8 cellular contexts compared by ENCODE assay signal in the genomic region with DNA sequence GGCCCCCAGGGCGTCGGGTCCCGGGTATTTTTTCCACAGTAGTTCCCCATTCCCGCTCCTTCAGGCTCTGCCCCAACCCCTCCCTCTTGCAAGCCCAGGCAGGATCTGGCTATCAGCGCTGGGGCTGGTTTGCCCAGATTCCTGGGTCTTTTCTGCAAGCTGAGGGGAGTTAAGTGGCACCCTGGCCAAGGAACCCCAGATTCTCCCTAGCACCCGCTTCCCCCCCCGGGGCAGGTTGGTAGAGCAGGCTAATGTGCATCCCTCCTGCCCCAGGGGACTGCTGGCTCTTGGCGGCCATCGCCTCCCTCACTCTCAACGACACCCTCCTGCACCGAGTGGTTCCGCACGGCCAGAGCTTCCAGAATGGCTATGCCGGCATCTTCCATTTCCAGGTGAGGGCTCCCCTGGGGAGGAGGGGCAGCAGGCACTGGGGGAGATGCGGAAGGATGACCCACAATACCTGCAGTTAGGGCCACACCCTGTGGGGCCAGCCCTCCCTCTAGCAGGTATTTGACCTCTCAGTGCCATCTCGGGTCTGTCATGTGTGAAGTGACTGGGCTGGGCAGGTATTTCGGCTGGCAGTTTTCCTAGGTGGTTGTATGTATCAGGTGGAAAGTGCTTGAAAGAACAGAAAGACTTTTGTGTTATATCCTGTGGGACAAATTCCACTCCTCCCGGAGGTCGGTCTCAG. TPM values are rescaled to one million over a fixed set of nuclear protein-coding genes. Genes with fewer than 3 reads are reported as not detected.
DNase-seq lines count a peak whose midpoint lies in the region; ATAC-seq and TF ChIP-seq lines count a peak whose summit lies in the region.

No MANE protein-coding gene starts in this region.

- H3K18ac ChIP-seq in IMR-90 (ENCODE audit: low read depth, low read length): no peak overlapping the region

- DNase-seq in AG10803 (ENCODE audit: low read depth) (no peak), IMR-90 (no peak), chondrocyte (ENCODE audit: low spot score) (no peak), EL (no peak)
- DNase-seq in central memory CD4-positive, alpha-beta T cell: no peak

- no peak overlapping the region for H4K5ac ChIP-seq in IMR-90 (ENCODE audit: low read depth, low read length)

- no peak overlapping the region for H2BK20ac ChIP-seq in IMR-90 (ENCODE audit: low read depth, low read length)

- TF ChIP-seq RAD21 in IMR-90 (IDR thresholded peaks at IDR 0.05; ENCODE audit: low read length): no peak

- no peak overlapping the region for H3K27ac ChIP-seq in IMR-90 (ENCODE audit: insufficient read depth, low read length)

- H3K9me3 Mint-ChIP-seq in chondrocyte (ENCODE audit: low read depth): no peaks in the 10 kb centered on the region

- H3K56ac ChIP-seq in IMR-90 (ENCODE audit: extremely low read depth, insufficient read depth, low read length): no peak overlapping the region

- CTCF ChIA-PET in IMR-90 (lab: Yijun Ruan, JAX): no interaction called here

- no peak overlapping the region for H2AFZ ChIP-seq in IMR-90 (replicated peaks; ENCODE audit: low read length, poor library complexity)

- in situ Hi-C loops in IMR-90 (cut with MboI; ENCODE audit: low sequenced_read_pairs): no loop called here

- POLR2A ChIA-PET in IMR-90 (lab: Charles Lee; ENCODE audit: unreplicated experiment): no interaction called here

- H3K4me1 ChIP-seq in IMR-90 (ENCODE audit: control insufficient read depth, insufficient read depth, low read length) (peaks cover 11% of the 10 kb centered on the region), mucosa of stomach (ENCODE audit: control insufficient read depth, insufficient read depth, low read length) (peaks cover 39% of the 10 kb centered on the region)

- H3K4me2 ChIP-seq in IMR-90 (ENCODE audit: low read depth, low read length): peak overlapping the region; percentile 84; the same call in 1 of the 2 replicates

- WGBS in IMR-90 (ENCODE audit: extremely low coverage in 2 of 2, insufficient read length in 1 of 2), 2 experiments: 83% methylated on average over 8 of the region's 19 CpGs; no CpG with 5 or more reads in 1 of the 2 experiments

- peaks cover 9% of the 10 kb centered on the region for H4K20me1 ChIP-seq in IMR-90 (ENCODE audit: insufficient read depth, low read length)

- no peak overlapping the region for H4K8ac ChIP-seq in IMR-90 (ENCODE audit: low read depth in 2 of 2, low read length in 2 of 2)

- no peak overlapping the region for H2BK120ac ChIP-seq in IMR-90 (ENCODE audit: low read depth, low read length)

- peak overlapping the region; percentile 21; the same call in 1 of the 2 replicates for H2AK5ac ChIP-seq in IMR-90 (ENCODE audit: low read depth, low read length)

- H3K14ac ChIP-seq in IMR-90 (replicated peaks; ENCODE audit: low read depth, low read length): no peak overlapping the region

- no peak overlapping the region for H2BK15ac ChIP-seq in IMR-90 (ENCODE audit: low read depth, low read length)

- dilution Hi-C loops in IMR-90 (cut with HindIII; ENCODE audit: low sequenced_read_pairs, unreplicated experiment): no loop called here

- H2AK9ac ChIP-seq in IMR-90 (replicated peaks; ENCODE audit: low read depth, low read length, poor library complexity): peak overlapping the region; percentile 58

- H3K9me1 ChIP-seq in IMR-90 (ENCODE audit: insufficient read depth, low read length): peaks cover 4% of the 10 kb centered on the region; the same call in 1 of the 2 replicates

- H3K27ac Mint-ChIP-seq in chondrocyte (ENCODE audit: unreplicated experiment): no peak overlapping the region

- H2BK5ac ChIP-seq in IMR-90 (ENCODE audit: low read depth, low read length, poor library complexity, severe bottlenecking): no peak overlapping the region

- peaks cover 17% of the 10 kb centered on the region for H3K4me1 Mint-ChIP-seq in chondrocyte (ENCODE audit: low read depth)

- peaks cover 13% of the 10 kb centered on the region for H3K36me3 Mint-ChIP-seq in chondrocyte (ENCODE audit: low read depth)

- H3K9ac ChIP-seq in IMR-90 (ENCODE audit: low read depth, low read length) (no peak overlapping the region), mucosa of stomach (ENCODE audit: low read length) (peak overlapping the region; percentile 96)

- no peak overlapping the region for H3K4ac ChIP-seq in IMR-90 (ENCODE audit: low read depth, low read length)

- intact Hi-C loops in IMR-90 (cut with micrococcal nuclease): loop anchor here (5.0 kb wide), 1 partner anchor 61 kb away; the partner anchor contains the start of genes FAU and MRPL49

- no peaks in the 10 kb centered on the region for H3K27me3 ChIP-seq in IMR-90 (ENCODE audit: control insufficient read depth, insufficient read depth, low read length)
- H3K27me3 ChIP-seq in mucosa of stomach (ENCODE audit: control insufficient read depth, insufficient read depth, low read length): no peaks in the 10 kb centered on the region

- H3K23ac ChIP-seq in IMR-90 (ENCODE audit: low read depth, low read length): no peak overlapping the region

- TF ChIP-seq POLR2A in IMR-90 (IDR thresholded peaks at IDR 0.05; ENCODE audit: low read depth, low read length): no peak

- H3K79me1 ChIP-seq in IMR-90 (ENCODE audit: low read depth in 1 of 2, low read length in 2 of 2): peaks cover 45 to 68% of the 10 kb centered on the region in 2 experiments

- BruUV-seq in IMR-90 (replicated peaks; lab: Mats Ljungman, UMichigan): no TSS peak

- peak overlapping the region; percentile 22 for H3K4me3 Mint-ChIP-seq in chondrocyte (ENCODE audit: unreplicated experiment)

- ATAC-seq in IMR-90 (ENCODE audit: low read depth) (no peak), HG02884 (IDR thresholded peaks at IDR 0.05; ENCODE audit: unreplicated experiment) (no peak), HG03521 (IDR thresholded peaks at IDR 0.05; ENCODE audit: unreplicated experiment) (no peak)

- no peak overlapping the region for H4K91ac ChIP-seq in IMR-90 (ENCODE audit: insufficient read depth, low read depth, low read length)

- H3K27me3 Mint-ChIP-seq in chondrocyte (ENCODE audit: low read depth): no peaks in the 10 kb centered on the region

- H3K4me3 ChIP-seq in AG10803 (ENCODE audit: low read length) (peak overlapping the region; percentile 91), IMR-90 (ENCODE audit: insufficient read depth, low read depth, low read length) (no peak overlapping the region), mucosa of stomach (ENCODE audit: low read length) (peak overlapping the region; percentile 99)

- H3K36me3 ChIP-seq in IMR-90 (ENCODE audit: control insufficient read depth, insufficient read depth, low read length): peaks cover 34% of the 10 kb centered on the region
- peaks cover 11% of the 10 kb centered on the region for H3K36me3 ChIP-seq in mucosa of stomach (ENCODE audit: control insufficient read depth, insufficient read depth, low read length)

- no peak for TF ChIP-seq CTCF in AG10803 (conservative IDR thresholded peaks at IDR 0.05; ENCODE audit: low read length)
- no peak for TF ChIP-seq CTCF in IMR-90 (conservative IDR thresholded peaks at IDR 0.05; ENCODE audit: low read depth, low read length)
- TF ChIP-seq CTCF in chondrocyte (IDR thresholded peaks at IDR 0.05): no peak

- H3K9me3 ChIP-seq in IMR-90 (ENCODE audit: control insufficient read depth, insufficient read depth, low read length): no peaks in the 10 kb centered on the region
- H3K9me3 ChIP-seq in mucosa of stomach (ENCODE audit: control insufficient read depth, low read length): no peaks in the 10 kb centered on the region

TF ChIP-seq in IMR-90, 13 proteins besides CTCF, POLR2A, EP300 and RAD21 (continues in another document):
- no peak for TF ChIP-seq NFE2L2 (IDR thresholded peaks at IDR 0.05; ENCODE audit: low read depth, low read length)
- no peak for TF ChIP-seq RCOR1 (IDR thresholded peaks at IDR 0.05; ENCODE audit: insufficient replicate concordance, low read length)
- no peak for TF ChIP-seq FOS (IDR thresholded peaks at IDR 0.05; ENCODE audit: low read depth, low read length)
- no peak for TF ChIP-seq ELK1 (IDR thresholded peaks at IDR 0.05; ENCODE audit: borderline replicate concordance, low read depth, low read length)
- TF ChIP-seq RFX5 (IDR thresholded peaks at IDR 0.05; ENCODE audit: low read depth, low read length): no peak
- TF ChIP-seq CHD1 (IDR thresholded peaks at IDR 0.05; ENCODE audit: low read depth, low read length): no peak
- TF ChIP-seq CEBPB (IDR thresholded peaks at IDR 0.05; ENCODE audit: low read depth, low read length): no peak
- TF ChIP-seq BHLHE40 (IDR thresholded peaks at IDR 0.05; ENCODE audit: low read depth, low read length): no peak
- TF ChIP-seq USF2 (IDR thresholded peaks at IDR 0.05; ENCODE audit: low read depth, low read length): no peak
- TF ChIP-seq MAFK (IDR thresholded peaks at IDR 0.05; ENCODE audit: low read depth, low read length): no peak

RNA-seq across cellular contexts. Expression of gene CAPN1, which starts 1.6 kb away (rescaled TPM):
- 62.8 and 110 TPM in 2 replicates for total RNA-seq in IMR-90 (2012; rRNA removed)
- 182 and 263 TPM in 2 replicates for polyA plus RNA-seq in IMR-90 (2012; rRNA removed)
- 108 and 165 TPM in 2 replicates for polyA plus RNA-seq in IMR-90 (2012; cell fraction: cytosol; rRNA removed)
- polyA plus RNA-seq in IMR-90 (2012; cell fraction: nucleus; rRNA removed; ENCODE audit: low replicate concordance): 150 and 381 TPM in 2 replicates
- 120 to 130 TPM (median 127 TPM) in 3 replicates for total RNA-seq in chondrocyte

RNA-seq across cellular contexts. Expression of gene SPDYC, which starts 13.3 kb away (rescaled TPM):
- not detected in 2 replicates for total RNA-seq in IMR-90 (2012; rRNA removed)
- polyA plus RNA-seq in IMR-90 (2012; rRNA removed): not detected in 2 replicates
- polyA plus RNA-seq in IMR-90 (2012; cell fraction: cytosol; rRNA removed): not detected in 2 replicates
- polyA plus RNA-seq in IMR-90 (2012; cell fraction: nucleus; rRNA removed; ENCODE audit: low replicate concordance): not detected in 2 replicates
- total RNA-seq in chondrocyte: not detected in 3 replicates

RNA-seq across cellular contexts. Expression of gene SYVN1, which starts 49.0 kb away (rescaled TPM):
- total RNA-seq in IMR-90 (2012; rRNA removed): 8.3 and 9.5 TPM in 2 replicates
- 45.7 and 52.9 TPM in 2 replicates for polyA plus RNA-seq in IMR-90 (2012; rRNA removed)
- 22.9 and 32.0 TPM in 2 replicates for polyA plus RNA-seq in IMR-90 (2012; cell fraction: cytosol; rRNA removed)
- polyA plus RNA-seq in IMR-90 (2012; cell fraction: nucleus; rRNA removed; ENCODE audit: low replicate concordance): 107 and 150 TPM in 2 replicates
- total RNA-seq in chondrocyte: 47.5 to 53.5 TPM (median 49.2 TPM) in 3 replicates
